ENCODE assay signal across 8 cellular contexts in the genomic region with DNA sequence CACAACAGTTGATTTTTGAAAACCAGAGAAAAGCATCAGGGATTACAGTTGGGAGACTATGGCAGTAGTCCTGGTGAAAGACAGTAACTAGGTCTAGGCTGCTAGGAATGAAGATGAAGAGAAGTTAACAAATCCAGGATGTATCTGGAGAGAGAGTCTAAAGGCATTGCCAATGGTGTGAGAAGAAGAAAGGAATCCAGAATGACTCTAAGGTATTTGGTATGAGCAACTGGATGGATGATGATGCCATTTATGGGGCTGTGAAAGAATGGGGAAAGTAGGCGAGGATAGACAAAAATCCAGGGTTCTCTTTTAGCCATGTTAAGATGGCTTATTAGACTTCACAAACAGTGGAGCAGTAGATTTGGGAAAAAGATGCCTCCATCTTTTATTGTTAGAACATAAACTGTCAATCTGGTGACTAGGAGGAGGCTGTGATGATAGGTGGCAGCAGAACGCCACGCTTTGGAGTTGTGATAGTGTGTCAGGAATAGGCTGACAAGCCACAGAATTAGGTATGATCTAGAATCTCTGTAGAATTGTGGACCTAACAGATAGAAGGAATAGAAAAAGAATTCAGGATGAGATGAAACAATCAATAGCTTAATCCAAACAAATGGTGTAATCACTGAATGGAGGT. TPM values are rescaled to one million over a fixed set of nuclear protein-coding genes. Genes with fewer than 3 reads are reported as not detected.
DNase-seq lines count a peak whose midpoint lies in the region; ATAC-seq lines count a peak whose summit lies in the region.

No MANE protein-coding gene starts in this region.

- no peaks in the 10 kb centered on the region for H3K9me3 ChIP-seq in effector memory CD4-positive, alpha-beta T cell (ENCODE audit: control insufficient read depth, low read length)

- H3K27me3 ChIP-seq in effector memory CD4-positive, alpha-beta T cell (replicated peaks; ENCODE audit: control insufficient read depth, insufficient read depth, low read length, poor library complexity, severe bottlenecking) = no peaks in the 10 kb centered on the region

- ATAC-seq in GM21423 (IDR thresholded peaks at IDR 0.05; ENCODE audit: unreplicated experiment) (peak; percentile 59), sciatic nerve (peak; percentile 80), GM18511 (IDR thresholded peaks at IDR 0.05; ENCODE audit: unreplicated experiment) (no peak)

- no peaks in the 10 kb centered on the region for H3K4me1 ChIP-seq in effector memory CD4-positive, alpha-beta T cell (ENCODE audit: control insufficient read depth, insufficient read depth, low read length, poor library complexity, severe bottlenecking)

- no peaks in the 10 kb centered on the region for H3K36me3 ChIP-seq in effector memory CD4-positive, alpha-beta T cell (ENCODE audit: control insufficient read depth, insufficient read depth, low read length)

- no peak overlapping the region for H3K27ac ChIP-seq in effector memory CD4-positive, alpha-beta T cell (ENCODE audit: insufficient read depth, low read length, poor library complexity, severe bottlenecking)

- DNase-seq in CD1c-positive myeloid dendritic cell (ENCODE audit: extremely low spot score) = peak; percentile 15
- DNase-seq in UCSD-AML1 (lab: John Stamatoyannopoulos, UW; ENCODE audit: unreplicated experiment) = peak; percentile 8
- peak; percentile 19 to 38 (median 36) for DNase-seq in effector memory CD4-positive, alpha-beta T cell
- DNase-seq in sciatic nerve (ENCODE audit: low spot score) = no peak
- no peak for DNase-seq in NK-92 (lab: John Stamatoyannopoulos, UW; ENCODE audit: unreplicated experiment)
- DNase-seq in NCI-H510A treated with DMSO at 0.1 percent for 48 hours (lab: John Stamatoyannopoulos, UW) = no peak

- intact Hi-C loops in sciatic nerve (cut with DNase I) = no loop called here

- H3K4me3 ChIP-seq in effector memory CD4-positive, alpha-beta T cell (ENCODE audit: insufficient read depth, low read depth, low read length, poor library complexity, severe bottlenecking) = no peak overlapping the region

RNA-seq across cellular contexts. Expression of a gene that starts 27.3 kb away (rescaled TPM):
- 25.2 TPM for total RNA-seq in sciatic nerve

Comparison
In these comparisons a context has a peak if more than half of its experiments do, and no peak if none do; other contexts are left out.
1. DNase-seq: peak in CD1c-positive myeloid dendritic cell (single experiment), UCSD-AML1 (single experiment) and effector memory CD4-positive, alpha-beta T cell (3 of 3); none in sciatic nerve (single experiment), NK-92 (single experiment) and NCI-H510A treated with DMSO at 0.1 percent for 48 hours (single experiment).